Comparison of ENCODE assay signal across 9 cellular contexts in the genomic region with DNA sequence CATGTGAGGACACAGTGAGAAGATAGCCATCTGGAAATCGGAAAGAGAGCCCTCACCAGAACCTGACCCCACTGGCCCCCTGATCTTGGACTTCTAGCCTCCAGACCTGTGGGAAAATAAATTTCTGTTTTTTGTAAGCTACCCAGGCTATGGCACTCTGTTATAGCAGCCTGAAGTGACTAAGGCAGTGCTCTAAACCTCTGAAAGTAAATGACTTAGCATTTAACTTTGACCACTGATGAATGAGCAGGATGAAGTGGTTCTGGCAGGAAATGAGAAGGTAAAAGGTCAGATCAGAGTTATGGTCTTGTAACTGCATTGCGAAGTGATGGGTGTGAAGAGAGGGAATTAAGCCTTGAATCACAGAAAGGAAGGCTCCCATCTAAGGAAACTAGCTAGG. TPM values are rescaled to one million over a fixed set of nuclear protein-coding genes. Genes with fewer than 3 reads are reported as not detected.
A peak's percentile ranks its signal among the peaks of the same experiment; 100 is the strongest.
DNase-seq lines count a peak whose midpoint lies in the region; ATAC-seq and TF ChIP-seq lines count a peak whose summit lies in the region.
"Had no signal": no experiment of that assay in that cellular context is flagged by ENCODE, and none has a peak within 500 bp of the region (broad histone marks: within the 10 kb centered on the region; RNA-seq: fewer than 3 reads in every experiment).

No MANE protein-coding gene starts in this region.

- H3K27me3 Mint-ChIP-seq in activated T-cell treated with anti-CD3 and anti-CD28 coated beads, Interleukin-2, amount 50 U/mL, for 72 hours (ENCODE audit: low read depth): no peaks in the 10 kb centered on the region

- no peaks in the 10 kb centered on the region for H3K9me2 ChIP-seq in SK-N-SH

- H3K27me3 ChIP-seq in brain microvascular endothelial cell (replicated peaks) (no peaks in the 10 kb centered on the region), thyroid gland (no peaks in the 10 kb centered on the region), adrenal gland (no peaks in the 10 kb centered on the region), SK-N-SH (ENCODE audit: insufficient read depth) (no peaks in the 10 kb centered on the region; the same call in 1 of the 2 replicates)

- peak; percentile 2 to 8 for DNase-seq in activated T-cell treated with anti-CD3 and anti-CD28 coated beads, Interleukin-2, amount 50 U/mL, for 72 hours
- DNase-seq in activated T-cell treated with anti-CD3 and anti-CD28 coated beads, Interleukin-2, amount 50 U/mL, for 1 hour: no peak
- DNase-seq in brain microvascular endothelial cell: peak; percentile 34
- no peak for DNase-seq in thyroid gland
- DNase-seq in adrenal gland: no peak
- no peak for DNase-seq in SK-N-SH

- CTCF ChIA-PET in SK-N-SH (lab: Yijun Ruan, JAX): no interaction called here

- H3K9me3 ChIP-seq in thyroid gland (no peaks in the 10 kb centered on the region), adrenal gland (replicated peaks in 1 of 3) (peaks cover 0 to 3% (median 0%) of the 10 kb centered on the region in 3 donors), SK-N-SH (no peaks in the 10 kb centered on the region)

- peaks cover 5% of the 10 kb centered on the region for H3F3A ChIP-seq in SK-N-SH (replicated peaks; ENCODE audit: insufficient read depth)

- no peak overlapping the region for H3K9ac ChIP-seq in SK-N-SH

- H4K20me1 ChIP-seq in SK-N-SH (ENCODE audit: insufficient read depth): no peaks in the 10 kb centered on the region

- no peaks in the 10 kb centered on the region for H3K9me3 Mint-ChIP-seq in activated T-cell treated with anti-CD3 and anti-CD28 coated beads, Interleukin-2, amount 50 U/mL, for 72 hours

- TF ChIP-seq RAD21 in SK-N-SH (IDR thresholded peaks at IDR 0.05; ENCODE audit: low read length): no peak

- in situ Hi-C loops in brain microvascular endothelial cell (cut with HindIII; ENCODE audit: low pct_ligation_motif_present, low sequenced_read_pairs): no loop called here

- WGBS in thyroid gland, 2 donors: 54 to 57% methylated on average over 2 of the region's 2 CpGs
- 49 to 72% (median 70%) methylated on average over 2 of the region's 2 CpGs for WGBS in adrenal gland, 4 donors
- WGBS in SK-N-SH (ENCODE audit: low lambda C conversion rate): 31% methylated on average over 2 of the region's 2 CpGs

- TF ChIP-seq EP300 in SK-N-SH (IDR thresholded peaks at IDR 0.05; ENCODE audit: borderline replicate concordance in 1 of 2, low read depth in 1 of 2, low read length in 1 of 2): no peak

- ATAC-seq in activated T-cell treated with anti-CD3 and anti-CD28 coated beads, Interleukin-2, amount 50 U/mL, for 72 hours (replicated peaks in 1 of 2): peak; percentile 61 to 75
- ATAC-seq in HG03432 (IDR thresholded peaks at IDR 0.05; ENCODE audit: unreplicated experiment): peak; percentile 73
- ATAC-seq in HG03159 (IDR thresholded peaks at IDR 0.05; ENCODE audit: unreplicated experiment): no peak

- TF ChIP-seq CTCF in brain microvascular endothelial cell (IDR thresholded peaks at IDR 0.05; ENCODE audit: low read depth, low read length, missing control alignments) (no peak), thyroid gland (IDR thresholded peaks at IDR 0.05) (no peak), adrenal gland (IDR thresholded peaks at IDR 0.05) (no peak), SK-N-SH (IDR thresholded peaks at IDR 0.05) (no peak)

- H3K4me3 ChIP-seq in brain microvascular endothelial cell (ENCODE audit: low read depth, low read length): no peak overlapping the region
- no peak overlapping the region for H3K4me3 ChIP-seq in thyroid gland (replicated peaks in 1 of 3)
- H3K4me3 ChIP-seq in adrenal gland: no peak overlapping the region
- no peak overlapping the region for H3K4me3 ChIP-seq in SK-N-SH (ENCODE audit: low read depth in 2 of 2, low read length in 1 of 2)

- H3K36me3 Mint-ChIP-seq in activated T-cell treated with anti-CD3 and anti-CD28 coated beads, Interleukin-2, amount 50 U/mL, for 72 hours (ENCODE audit: insufficient read depth in 2 of 2): no peaks in the 10 kb centered on the region

- no peak overlapping the region for H3K27ac Mint-ChIP-seq in activated T-cell treated with anti-CD3 and anti-CD28 coated beads, Interleukin-2, amount 50 U/mL, for 72 hours
- H3K27ac Mint-ChIP-seq: B cell had no signal

- no peaks in the 10 kb centered on the region for H3K79me2 ChIP-seq in SK-N-SH (ENCODE audit: insufficient read depth)

- intact Hi-C loops in thyroid gland (cut with DNase I): no loop called here
- intact Hi-C loops in adrenal gland (cut with DNase I): no loop called here

- H3K27ac ChIP-seq in brain microvascular endothelial cell (peak overlapping the region; percentile 4), thyroid gland (peak overlapping the region in 2 of 3 donors; percentile 14 to 44), adrenal gland (no peak overlapping the region), SK-N-SH (ENCODE audit: low read depth in 2 of 2, low read length in 1 of 2) (no peak overlapping the region)

- no peak overlapping the region for H2AFZ ChIP-seq in SK-N-SH (ENCODE audit: low read depth)

- POLR2A ChIA-PET in SK-N-SH (lab: Yijun Ruan, JAX): no interaction called here

- H3K36me3 ChIP-seq in brain microvascular endothelial cell (replicated peaks) (no peaks in the 10 kb centered on the region), thyroid gland (no peaks in the 10 kb centered on the region), adrenal gland (replicated peaks in 1 of 2) (no peaks in the 10 kb centered on the region), SK-N-SH (replicated peaks in 1 of 2; ENCODE audit: control insufficient read depth in 1 of 2, insufficient read depth in 2 of 2, low read length in 1 of 2) (no peaks in the 10 kb centered on the region)

- H3K4me1 Mint-ChIP-seq in activated T-cell treated with anti-CD3 and anti-CD28 coated beads, Interleukin-2, amount 50 U/mL, for 72 hours (ENCODE audit: low read depth): peaks cover 33% of the 10 kb centered on the region

- TF ChIP-seq POLR2A in thyroid gland (IDR thresholded peaks at IDR 0.05) (no peak), adrenal gland (IDR thresholded peaks at IDR 0.05) (no peak)

- H3K4me2 ChIP-seq in SK-N-SH: no peak overlapping the region

- H3K4me1 ChIP-seq in thyroid gland (peaks cover 19 to 45% of the 10 kb centered on the region in 2 donors), adrenal gland (replicated peaks in 1 of 2) (peaks cover 0 to 3% of the 10 kb centered on the region in 2 donors), SK-N-SH (ENCODE audit: control insufficient read depth in 1 of 2, insufficient read depth in 2 of 2, low read depth in 1 of 2, low read length in 1 of 2) (peaks cover 0 to 5% of the 10 kb centered on the region in 2 experiments; a peak in 1 of 4 replicates)

- no peak overlapping the region for H3K4me3 Mint-ChIP-seq in activated T-cell treated with anti-CD3 and anti-CD28 coated beads, Interleukin-2, amount 50 U/mL, for 72 hours
- H3K4me3 Mint-ChIP-seq: B cell had no signal

TF ChIP-seq in SK-N-SH, 30 proteins besides CTCF, POLR2A, EP300 and RAD21 (continues in another document):
- TF ChIP-seq GABPA (IDR thresholded peaks at IDR 0.05; ENCODE audit: low read depth) (no peak), NRF1 (IDR thresholded peaks at IDR 0.05; ENCODE audit: low read depth, low read length) (no peak), TEAD4 (IDR thresholded peaks at IDR 0.05; ENCODE audit: borderline replicate concordance, insufficient read depth) (no peak), GATA2 (CRISPR knock-in tag; IDR thresholded peaks at IDR 0.05) (no peak), SIN3A (IDR thresholded peaks at IDR 0.05; ENCODE audit: borderline replicate concordance, low read depth, low read length) (no peak), RXRA (IDR thresholded peaks at IDR 0.05; ENCODE audit: borderline replicate concordance, low read depth) (no peak), EZH2phosphoT487 (IDR thresholded peaks at IDR 0.05; ENCODE audit: borderline replicate concordance, low read depth) (no peak), RFX5 (IDR thresholded peaks at IDR 0.05; ENCODE audit: low read length) (no peak)
- TF ChIP-seq, protein P1, sequence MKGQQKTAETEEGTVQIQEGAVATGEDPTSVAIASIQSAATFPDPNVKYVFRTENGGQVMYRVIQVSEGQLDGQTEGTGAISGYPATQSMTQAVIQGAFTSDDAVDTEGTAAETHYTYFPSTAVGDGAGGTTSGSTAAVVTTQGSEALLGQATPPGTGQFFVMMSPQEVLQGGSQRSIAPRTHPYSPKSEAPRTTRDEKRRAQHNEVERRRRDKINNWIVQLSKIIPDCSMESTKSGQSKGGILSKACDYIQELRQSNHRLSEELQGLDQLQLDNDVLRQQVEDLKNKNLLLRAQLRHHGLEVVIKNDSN (IDR thresholded peaks at IDR 0.05; ENCODE audit: borderline replicate concordance, low read depth): no peak
- TF ChIP-seq, protein P2, sequence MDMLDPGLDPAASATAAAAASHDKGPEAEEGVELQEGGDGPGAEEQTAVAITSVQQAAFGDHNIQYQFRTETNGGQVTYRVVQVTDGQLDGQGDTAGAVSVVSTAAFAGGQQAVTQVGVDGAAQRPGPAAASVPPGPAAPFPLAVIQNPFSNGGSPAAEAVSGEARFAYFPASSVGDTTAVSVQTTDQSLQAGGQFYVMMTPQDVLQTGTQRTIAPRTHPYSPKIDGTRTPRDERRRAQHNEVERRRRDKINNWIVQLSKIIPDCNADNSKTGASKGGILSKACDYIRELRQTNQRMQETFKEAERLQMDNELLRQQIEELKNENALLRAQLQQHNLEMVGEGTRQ (IDR thresholded peaks at IDR 0.05; ENCODE audit: borderline replicate concordance, low read depth, low read length): no peak

RNA-seq across cellular contexts. Expression of a gene that starts 17.0 kb away (rescaled TPM):
- total RNA-seq in activated T-cell treated with anti-CD3 and anti-CD28 coated beads, Interleukin-2, amount 50 U/mL, for 72 hours: 1 to 10 TPM; 1.2 to 5.1 TPM
- 10 to 100 TPM; 38.3 to 73.5 (median 62.9) TPM for total RNA-seq in thyroid gland
- 1 to 10 TPM in 4 of 8 donors, under 1 TPM in 4; 0.12 to 2.4 (median 0.91) TPM for total RNA-seq in adrenal gland
- polyA plus RNA-seq in adrenal gland: 1 to 10 TPM in 1 of 3 donors, under 1 TPM in 2; 0.64 to 4.6 (median 0.75) TPM
- 0.02 TPM in 1 of 2 replicates, not detected in the other for polyA plus RNA-seq in SK-N-SH (2012; rRNA removed)
- polyA plus RNA-seq in SK-N-SH (2012; cell fraction: cytosol; rRNA removed): 0.01 and 0.04 TPM in 2 replicates
- polyA plus RNA-seq in SK-N-SH (2012; cell fraction: nucleus; rRNA removed): not detected in 2 replicates

Comparison
In these comparisons a context has a peak if more than half of its experiments do, and no peak if none do; other contexts are left out.
1. DNase-seq: peak in activated T-cell treated with anti-CD3 and anti-CD28 coated beads, Interleukin-2, amount 50 U/mL, for 72 hours (2 of 2) and brain microvascular endothelial cell (single experiment); none in activated T-cell treated with anti-CD3 and anti-CD28 coated beads, Interleukin-2, amount 50 U/mL, for 1 hour (single experiment), thyroid gland (0 of 2), adrenal gland (0 of 7) and SK-N-SH (single experiment).
2. H3K27ac ChIP-seq: peak in brain microvascular endothelial cell (single experiment) and thyroid gland (2 of 3); none in adrenal gland (0 of 5) and SK-N-SH (0 of 2).
3. RNA of a gene that starts 17.0 kb away (total RNA-seq): 38.3 to 73.5 TPM in thyroid gland; 1.2 to 5.1 TPM in activated T-cell treated with anti-CD3 and anti-CD28 coated beads, Interleukin-2, amount 50 U/mL, for 72 hours and 0.12 to 2.4 TPM in adrenal gland; every median in the first group is over 4 times any median in the second.